ENCODE assay signal across 16 cellular contexts in the genomic region with DNA sequence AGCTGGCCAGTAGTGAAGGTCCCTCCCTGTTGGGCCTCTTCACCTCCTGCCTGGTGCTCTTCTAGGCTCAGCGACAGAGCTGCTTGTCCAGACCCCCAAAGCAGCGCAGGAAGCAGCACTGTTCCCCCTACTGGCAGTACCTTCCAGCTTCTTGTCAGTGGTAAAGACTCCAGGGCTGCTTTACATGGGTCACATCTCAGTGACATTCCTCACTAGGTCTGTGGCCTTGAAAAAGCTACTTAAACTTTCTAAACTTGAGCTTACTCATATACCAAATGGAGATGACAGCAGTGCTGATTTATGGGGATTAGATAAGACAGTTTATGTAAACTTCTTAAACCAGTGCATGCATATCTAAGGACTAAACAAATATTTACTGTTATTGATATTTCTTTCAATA.
A peak's percentile ranks its signal among the peaks of the same experiment; 100 is the strongest.
DNase-seq lines count a peak whose midpoint lies in the region; ATAC-seq and TF ChIP-seq lines count a peak whose summit lies in the region.
"Had no signal": no experiment of that assay in that cellular context is flagged by ENCODE, and none has a peak within 500 bp of the region (broad histone marks: within the 10 kb centered on the region; RNA-seq: fewer than 3 reads in every experiment).

No MANE protein-coding gene starts in this region.

- no TSS peak for BruUV-seq in A673 (replicated peaks; lab: Mats Ljungman, UMichigan)

- no peak overlapping the region for H3K27ac ChIP-seq in A673 (ENCODE audit: low read depth, low read length, poor library complexity, severe bottlenecking)
- H3K27ac ChIP-seq: BLaER1, colonic mucosa, neutrophil had no signal

- H3K36me3 Mint-ChIP-seq in activated CD4-positive, alpha-beta T cell treated with anti-CD3 and anti-CD28 coated beads for 36 hours (ENCODE audit: low read depth): no peaks in the 10 kb centered on the region
- H3K36me3 Mint-ChIP-seq: IgD-negative memory B cell had no signal

- no peaks in the 10 kb centered on the region for H3K27me3 Mint-ChIP-seq in activated CD4-positive, alpha-beta T cell treated with anti-CD3 and anti-CD28 coated beads for 36 hours
- H3K27me3 Mint-ChIP-seq: IgD-negative memory B cell, T-helper 17 cell, type B pancreatic cell had no signal

- no peak overlapping the region for H3K27ac Mint-ChIP-seq in activated CD4-positive, alpha-beta T cell treated with anti-CD3 and anti-CD28 coated beads for 36 hours
- H3K27ac Mint-ChIP-seq: IgD-negative memory B cell, T-helper 17 cell, type B pancreatic cell had no signal

- TF ChIP-seq CTCF in A673 (conservative IDR thresholded peaks at IDR 0.05; ENCODE audit: low read depth, low read length): peak; percentile 46

- POLR2A ChIA-PET in A673 (lab: Charles Lee; ENCODE audit: low non-redundant PET): no interaction called here
- POLR2A ChIA-PET in activated CD4-positive, alpha-beta T cell treated with anti-CD3 and anti-CD28 coated beads for 36 hours (lab: Charles Lee): no interaction called here

- ATAC-seq in activated CD4-positive, alpha-beta T cell treated with anti-CD3 and anti-CD28 coated beads for 36 hours: no peak
- no peak for ATAC-seq in HG03097 (IDR thresholded peaks at IDR 0.05; ENCODE audit: low FRiP score, unreplicated experiment)
- ATAC-seq: activated T-cell treated with anti-CD3 and anti-CD28 coated beads, Interleukin-2, amount 50 U/mL, for 4 hours; T-helper 17 cell had no signal

- H3K4me1 Mint-ChIP-seq in activated CD4-positive, alpha-beta T cell treated with anti-CD3 and anti-CD28 coated beads for 36 hours: no peaks in the 10 kb centered on the region
- H3K4me1 Mint-ChIP-seq: IgD-negative memory B cell, T-helper 17 cell had no signal

- no peak overlapping the region for H3K4me3 Mint-ChIP-seq in activated CD4-positive, alpha-beta T cell treated with anti-CD3 and anti-CD28 coated beads for 36 hours
- H3K4me3 Mint-ChIP-seq: activated T-cell treated with anti-CD3 and anti-CD28 coated beads, Interleukin-2, amount 50 U/mL, for 4 hours; IgD-negative memory B cell; T-helper 17 cell; type B pancreatic cell had no signal

- H3K36me3 ChIP-seq in A673 (ENCODE audit: insufficient read depth, low read length, poor library complexity, severe bottlenecking): peaks cover 7% of the 10 kb centered on the region
- H3K36me3 ChIP-seq: BLaER1, colonic mucosa, neutrophil had no signal

- intact Hi-C loops in A673 (cut with micrococcal nuclease; ENCODE audit: unreplicated experiment): no loop called here
- intact Hi-C loops in activated CD4-positive, alpha-beta T cell treated with anti-CD3 and anti-CD28 coated beads for 36 hours (cut with DNase I, micrococcal nuclease): no loop called here

- DNase-seq in A673 (ENCODE audit: low spot score): peak; percentile 39
- peak; percentile 31 for DNase-seq in LHCN-M2 (ENCODE audit: low read depth)
- DNase-seq in cerebellar cortex (ENCODE audit: low spot score): peak; percentile 8
- DNase-seq in iPS-NIHi11 (ENCODE audit: low spot score): peak; percentile 57
- DNase-seq in NCI-H1436 (lab: John Stamatoyannopoulos, UW): no peak
- DNase-seq in activated CD4-positive, alpha-beta T cell treated with anti-CD3 and anti-CD28 coated beads for 36 hours: no peak
- no peak for DNase-seq in activated naive CD4-positive, alpha-beta T cell (lab: John Stamatoyannopoulos, UW)
- DNase-seq: activated T-cell treated with anti-CD3 and anti-CD28 coated beads, Interleukin-2, amount 50 U/mL, for 4 hours; colonic mucosa; NCI-H510A treated with DMSO at 0.1 percent for 48 hours; T-helper 17 cell had no signal

- H3K9me3 ChIP-seq in A673 (ENCODE audit: low read depth, low read length, poor library complexity, severe bottlenecking): no peaks in the 10 kb centered on the region
- H3K9me3 ChIP-seq: BLaER1, colonic mucosa, neutrophil had no signal

- H3K9me3 Mint-ChIP-seq in activated CD4-positive, alpha-beta T cell treated with anti-CD3 and anti-CD28 coated beads for 36 hours (ENCODE audit: low read depth): peaks cover 4% of the 10 kb centered on the region
- H3K9me3 Mint-ChIP-seq: type B pancreatic cell had no signal

- no peak overlapping the region for H3K4me3 ChIP-seq in A673 (ENCODE audit: low read depth, low read length, poor library complexity, severe bottlenecking)
- H3K4me3 ChIP-seq: BLaER1, colonic mucosa had no signal

- no peaks in the 10 kb centered on the region for H3K27me3 ChIP-seq in A673 (replicated peaks; ENCODE audit: insufficient read depth, low read depth, low read length, poor library complexity)
- H3K27me3 ChIP-seq: BLaER1, colonic mucosa, neutrophil had no signal

- CTCF ChIA-PET in A673 (lab: Charles Lee): no interaction called here
- CTCF ChIA-PET in activated CD4-positive, alpha-beta T cell treated with anti-CD3 and anti-CD28 coated beads for 36 hours (lab: Charles Lee): no interaction called here

- peaks cover 7% of the 10 kb centered on the region for H3K4me1 ChIP-seq in A673 (ENCODE audit: insufficient read depth, low read length, poor library complexity, severe bottlenecking)
- H3K4me1 ChIP-seq: BLaER1, colonic mucosa had no signal

Comparison
In these comparisons a context has a peak if more than half of its experiments do, and no peak if none do; other contexts are left out.
1. DNase-seq: peak in A673 (single experiment), LHCN-M2 (single experiment), cerebellar cortex (single experiment) and iPS-NIHi11 (single experiment); none in NCI-H1436 (single experiment), activated CD4-positive, alpha-beta T cell treated with anti-CD3 and anti-CD28 coated beads for 36 hours (single experiment) and activated naive CD4-positive, alpha-beta T cell (0 of 4).